21 cellular contexts compared by ENCODE assay signal in genomic region chr6:6784514-6785162, GRCh38.
A peak's percentile ranks its signal among the peaks of the same experiment; 100 is the strongest.
DNase-seq lines count a peak whose midpoint lies in the region; ATAC-seq and TF ChIP-seq lines count a peak whose summit lies in the region.
"Had no signal": no experiment of that assay in that cellular context is flagged by ENCODE, and none has a peak within 500 bp of the region (broad histone marks: within the 10 kb centered on the region; RNA-seq: fewer than 3 reads in every experiment).

No MANE protein-coding gene starts in this region.

- H3K27ac ChIP-seq in right cardiac atrium (ENCODE audit: low read length) (no peak overlapping the region), right atrium auricular region (no peak overlapping the region), adrenal gland (peak overlapping the region in 4 of 5 donors; percentile 9 to 83 (median 36))
- H3K27ac ChIP-seq: GM23248 had no signal

- H3K9me3 ChIP-seq in right cardiac atrium (ENCODE audit: control insufficient read depth, low read length) (no peaks in the 10 kb centered on the region), right atrium auricular region (no peaks in the 10 kb centered on the region), adrenal gland (replicated peaks in 1 of 3) (no peaks in the 10 kb centered on the region)
- H3K9me3 ChIP-seq: BE2C, SK-N-SH had no signal

- TF ChIP-seq CTCF in right atrium auricular region (IDR thresholded peaks at IDR 0.05) (no peak), adrenal gland (IDR thresholded peaks at IDR 0.05) (no peak), type B pancreatic cell (conservative IDR thresholded peaks at IDR 0.05) (no peak)

- TF ChIP-seq POLR2A in adrenal gland (IDR thresholded peaks at IDR 0.05): no peak

- peaks cover 5% of the 10 kb centered on the region for H3K9me3 Mint-ChIP-seq in type B pancreatic cell
- H3K9me3 Mint-ChIP-seq: H9, HFFc6 had no signal

- H3K4me1 Mint-ChIP-seq in type B pancreatic cell (ENCODE audit: unreplicated experiment): peaks cover 18% of the 10 kb centered on the region

- H3K36me3 ChIP-seq in right atrium auricular region: no peaks in the 10 kb centered on the region
- H3K36me3 ChIP-seq in adrenal gland (replicated peaks in 1 of 2): no peaks in the 10 kb centered on the region
- H3K36me3 ChIP-seq: BE2C had no signal

- H3K4me3 ChIP-seq in right cardiac atrium (ENCODE audit: low read length) (no peak overlapping the region), right atrium auricular region (no peak overlapping the region), adrenal gland (no peak overlapping the region)
- H3K4me3 ChIP-seq: GM12878, GM23248 had no signal

- H3K4me1 ChIP-seq in right cardiac atrium (ENCODE audit: control insufficient read depth, insufficient read depth, low read length) (peaks cover 3% of the 10 kb centered on the region), right atrium auricular region (peaks cover 0 to 12% of the 10 kb centered on the region in 2 donors), adrenal gland (replicated peaks in 1 of 2) (peaks cover 35 to 44% of the 10 kb centered on the region in 2 donors)
- H3K4me1 ChIP-seq: BE2C had no signal

- WGBS in right cardiac atrium: 70% methylated on average over 2 of the region's 2 CpGs
- 36 to 50% (median 44%) methylated on average over 2 of the region's 2 CpGs for WGBS in adrenal gland, 4 donors

- H3K4me3 Mint-ChIP-seq in type B pancreatic cell: no peak overlapping the region
- H3K4me3 Mint-ChIP-seq: H9, HFFc6 had no signal

- peaks cover 3% of the 10 kb centered on the region for H3K36me3 Mint-ChIP-seq in type B pancreatic cell

- DNase-seq in right cardiac atrium: no peak
- no peak for DNase-seq in right atrium auricular region (ENCODE audit: low spot score)
- DNase-seq in adrenal gland: peak in 1 of 7 donors; percentile 34
- no peak for DNase-seq in left lobe of liver (ENCODE audit: low spot score)
- DNase-seq in type B pancreatic cell (ENCODE audit: extremely low spot score, unreplicated experiment): no peak
- no peak for DNase-seq in GF-D8 (lab: John Stamatoyannopoulos, UW)
- DNase-seq: BE2C, H9, HFFc6, IMR-90, Karpas-422, NCI-H1417, NCI-H1694 treated with DMSO at 0.1 percent for 48 hours, NCI-H2081 treated with DMSO at 0.1 percent for 48 hours, NCI-H2171 treated with DMSO at 0.1 percent for 48 hours, NCI-H526, SHP77, SK-N-SH had no signal

- H3K27me3 Mint-ChIP-seq in type B pancreatic cell: no peaks in the 10 kb centered on the region

- intact Hi-C loops in right cardiac atrium (cut with DNase I) (no loop called here), adrenal gland (cut with DNase I) (no loop called here)

- H3K27me3 ChIP-seq in right cardiac atrium (ENCODE audit: control insufficient read depth, insufficient read depth) (no peaks in the 10 kb centered on the region), right atrium auricular region (no peaks in the 10 kb centered on the region), adrenal gland (no peaks in the 10 kb centered on the region)

- peak overlapping the region; percentile 57 for H3K27ac Mint-ChIP-seq in type B pancreatic cell
- H3K27ac Mint-ChIP-seq: H9, HFFc6 had no signal

- peak; percentile 32 to 61 for ATAC-seq in right cardiac atrium
- peak; percentile 68 for ATAC-seq in left lobe of liver
- ATAC-seq in HG02973 (IDR thresholded peaks at IDR 0.05; ENCODE audit: unreplicated experiment): no peak
- ATAC-seq: GM12878 had no signal

Comparison
In these comparisons a context has a peak if more than half of its experiments do, and no peak if none do; other contexts are left out.
1. H3K27ac ChIP-seq: peak in adrenal gland (4 of 5); none in right cardiac atrium (single experiment) and right atrium auricular region (0 of 2).